Comparison of ENCODE assay signal across 1 cellular context in the genomic region with DNA sequence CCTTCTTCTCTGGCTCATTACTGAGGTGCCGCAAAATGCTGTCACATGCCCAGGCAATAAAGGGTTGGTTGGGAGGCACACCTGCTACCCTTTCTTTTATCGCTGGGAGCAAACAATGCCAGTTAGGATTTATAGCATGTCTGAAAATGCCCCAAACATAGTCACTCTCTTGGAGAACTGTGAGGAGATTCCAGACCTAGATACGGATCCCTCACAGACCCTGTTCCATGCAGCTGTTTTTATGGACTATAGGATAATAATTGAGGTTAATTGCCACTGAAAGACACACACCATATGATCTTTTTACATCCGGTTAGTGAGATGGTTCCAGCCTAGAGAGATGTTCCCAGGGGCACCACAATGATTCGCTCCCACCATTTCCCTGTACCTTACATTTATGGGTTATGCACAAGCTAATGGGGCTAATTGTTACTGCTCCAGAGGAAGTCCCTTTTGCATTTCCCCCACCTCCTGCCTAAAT.
TF ChIP-seq lines count a peak whose summit lies in the region.

No MANE protein-coding gene starts in this region.

TF ChIP-seq in H1, 55 proteins besides CTCF, POLR2A, EP300 and RAD21:
- no peak for TF ChIP-seq PHF8 (conservative IDR thresholded peaks at IDR 0.05; ENCODE audit: low read depth, low read length)
- TF ChIP-seq SP4 (IDR thresholded peaks at IDR 0.05; ENCODE audit: low read length) = no peak
- TF ChIP-seq SIX5 (IDR thresholded peaks at IDR 0.05; ENCODE audit: low read depth, low read length) = no peak
- no peak for TF ChIP-seq JUN (IDR thresholded peaks at IDR 0.05; ENCODE audit: low read depth, low read length)
- TF ChIP-seq SP2 (IDR thresholded peaks at IDR 0.05; ENCODE audit: low read length) = no peak
- TF ChIP-seq BACH1 (IDR thresholded peaks at IDR 0.05; ENCODE audit: low read length) = no peak
- TF ChIP-seq, protein P1, sequence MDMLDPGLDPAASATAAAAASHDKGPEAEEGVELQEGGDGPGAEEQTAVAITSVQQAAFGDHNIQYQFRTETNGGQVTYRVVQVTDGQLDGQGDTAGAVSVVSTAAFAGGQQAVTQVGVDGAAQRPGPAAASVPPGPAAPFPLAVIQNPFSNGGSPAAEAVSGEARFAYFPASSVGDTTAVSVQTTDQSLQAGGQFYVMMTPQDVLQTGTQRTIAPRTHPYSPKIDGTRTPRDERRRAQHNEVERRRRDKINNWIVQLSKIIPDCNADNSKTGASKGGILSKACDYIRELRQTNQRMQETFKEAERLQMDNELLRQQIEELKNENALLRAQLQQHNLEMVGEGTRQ (IDR thresholded peaks at IDR 0.05; ENCODE audit: low read length) = no peak
- TF ChIP-seq CHD2 (IDR thresholded peaks at IDR 0.05; ENCODE audit: low read length) = no peak
- TF ChIP-seq TEAD4 (IDR thresholded peaks at IDR 0.05; ENCODE audit: low read depth, low read length) = no peak
- no peak for TF ChIP-seq TAF1 (IDR thresholded peaks at IDR 0.05; ENCODE audit: low read depth, low read length)
- no peak for TF ChIP-seq RBBP5 (IDR thresholded peaks at IDR 0.05; ENCODE audit: borderline replicate concordance, low read depth, low read length)
- TF ChIP-seq JUND (IDR thresholded peaks at IDR 0.05; ENCODE audit: low read length) = no peak
- TF ChIP-seq CBX8 (IDR thresholded peaks at IDR 0.05; ENCODE audit: borderline replicate concordance, low read depth, low read length) = no peak
- TF ChIP-seq, protein P2, sequence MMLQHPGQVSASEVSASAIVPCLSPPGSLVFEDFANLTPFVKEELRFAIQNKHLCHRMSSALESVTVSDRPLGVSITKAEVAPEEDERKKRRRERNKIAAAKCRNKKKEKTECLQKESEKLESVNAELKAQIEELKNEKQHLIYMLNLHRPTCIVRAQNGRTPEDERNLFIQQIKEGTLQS (IDR thresholded peaks at IDR 0.05; ENCODE audit: insufficient read depth, low read depth, low read length) = no peak
- no peak for TF ChIP-seq ASH2L (IDR thresholded peaks at IDR 0.05; ENCODE audit: low read length)
- TF ChIP-seq POLR2AphosphoS5 (IDR thresholded peaks at IDR 0.05; ENCODE audit: low read depth, low read length) = no peak
